14 cellular contexts compared by ENCODE assay signal in genomic region chr2:208366215-208367132, GRCh38.
DNase-seq lines count a peak whose midpoint lies in the region; ATAC-seq lines count a peak whose summit lies in the region.
"Had no signal": no experiment of that assay in that cellular context is flagged by ENCODE, and none has a peak within 500 bp of the region (broad histone marks: within the 10 kb centered on the region; RNA-seq: fewer than 3 reads in every experiment).

No MANE protein-coding gene starts in this region.

- DNase-seq in hippocampal formation (lab: John Stamatoyannopoulos, UW) (no peak), Kasumi-1 (lab: John Stamatoyannopoulos, UW) (no peak), DMS153 treated with DMSO at 0.1 percent for 48 hours (lab: John Stamatoyannopoulos, UW; ENCODE audit: unreplicated experiment) (no peak), NCI-H2029 (lab: John Stamatoyannopoulos, UW) (no peak)
- DNase-seq: activated CD4-positive, CD25-positive, alpha-beta regulatory T cell treated with anti-CD3 and anti-CD28 coated beads, Interleukin-2, amount 50 U/mL, for 72 hours; activated naive CD8-positive, alpha-beta T cell treated with anti-CD3 and anti-CD28 coated beads for 36 hours; effector memory CD4-positive, alpha-beta T cell; NCI-H1105; tibial artery had no signal

- H3K4me1 Mint-ChIP-seq in dendritic cell treated with granulocyte-macrophage colony-stimulating factor and Interleukin-4, amounts not matched to agents 40 ng/mL and 50 ng/mL, for 4 days (ENCODE audit: low read depth), result peaks cover 9% of the 10 kb centered on the region

- ATAC-seq in GM18858 (IDR thresholded peaks at IDR 0.05; ENCODE audit: unreplicated experiment) (peak; percentile 62), GM21576 (IDR thresholded peaks at IDR 0.05; ENCODE audit: unreplicated experiment) (peak; percentile 64), HG03280 (IDR thresholded peaks at IDR 0.05; ENCODE audit: unreplicated experiment) (peak; percentile 68)

- H3K36me3 Mint-ChIP-seq in dendritic cell treated with granulocyte-macrophage colony-stimulating factor and Interleukin-4, amounts not matched to agents 40 ng/mL and 50 ng/mL, for 4 days (ENCODE audit: low read depth), result no peaks in the 10 kb centered on the region

- intact Hi-C loops in dendritic cell treated with granulocyte-macrophage colony-stimulating factor and Interleukin-4, amounts not matched to agents 40 ng/mL and 50 ng/mL, for 4 days (cut with micrococcal nuclease), result no loop called here

- peak overlapping the region; percentile 41 for H3K27ac Mint-ChIP-seq in dendritic cell treated with granulocyte-macrophage colony-stimulating factor and Interleukin-4, amounts not matched to agents 40 ng/mL and 50 ng/mL, for 4 days
- H3K27ac Mint-ChIP-seq: activated naive CD8-positive, alpha-beta T cell treated with anti-CD3 and anti-CD28 coated beads for 36 hours; neural progenitor cell had no signal

- H3K27me3 Mint-ChIP-seq in dendritic cell treated with granulocyte-macrophage colony-stimulating factor and Interleukin-4, amounts not matched to agents 40 ng/mL and 50 ng/mL, for 4 days, result no peaks in the 10 kb centered on the region
- H3K27me3 Mint-ChIP-seq: activated naive CD8-positive, alpha-beta T cell treated with anti-CD3 and anti-CD28 coated beads for 36 hours had no signal

- no peak overlapping the region for H3K4me3 Mint-ChIP-seq in dendritic cell treated with granulocyte-macrophage colony-stimulating factor and Interleukin-4, amounts not matched to agents 40 ng/mL and 50 ng/mL, for 4 days
- H3K4me3 Mint-ChIP-seq: activated naive CD8-positive, alpha-beta T cell treated with anti-CD3 and anti-CD28 coated beads for 36 hours; neural progenitor cell had no signal

- H3K9me3 Mint-ChIP-seq in dendritic cell treated with granulocyte-macrophage colony-stimulating factor and Interleukin-4, amounts not matched to agents 40 ng/mL and 50 ng/mL, for 4 days, result peaks cover 16% of the 10 kb centered on the region
